ENCODE assay signal across 15 cellular contexts in the genomic region with DNA sequence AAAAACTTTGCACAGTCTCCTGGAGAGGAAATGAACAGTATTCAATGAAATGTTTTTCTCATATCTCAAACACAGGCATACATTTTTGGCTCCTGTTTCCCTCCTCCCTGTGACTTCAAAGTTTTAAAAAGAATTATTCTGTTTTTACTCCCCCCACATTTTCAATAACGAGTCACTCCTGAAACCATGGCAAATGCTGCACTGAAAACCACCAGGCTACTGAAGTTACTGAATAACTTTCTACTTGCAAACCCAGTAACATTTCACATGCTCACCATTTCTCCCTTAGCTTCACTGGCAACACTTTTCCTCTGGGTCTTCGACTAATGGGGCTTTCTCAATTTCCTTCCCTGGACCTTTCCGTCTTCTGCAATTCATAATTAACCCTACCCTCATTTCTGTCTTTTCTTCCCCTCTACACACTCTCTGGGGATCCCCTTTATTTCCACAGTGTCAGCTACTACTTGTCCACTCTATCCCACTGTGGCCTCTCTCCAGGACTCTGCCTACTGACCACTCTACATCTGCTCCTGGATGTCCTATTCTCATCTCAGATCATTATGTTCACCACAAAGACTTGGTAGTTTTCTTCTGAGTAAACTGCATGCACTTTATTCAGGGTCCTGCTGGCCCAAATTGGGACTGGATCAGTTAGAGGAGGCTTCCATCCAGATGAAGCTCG.
A peak's percentile ranks its signal among the peaks of the same experiment; 100 is the strongest.
DNase-seq lines count a peak whose midpoint lies in the region; ATAC-seq, FAIRE-seq and TF ChIP-seq lines count a peak whose summit lies in the region.
"Had no signal": no experiment of that assay in that cellular context is flagged by ENCODE, and none has a peak within 500 bp of the region (broad histone marks: within the 10 kb centered on the region; RNA-seq: fewer than 3 reads in every experiment).

No MANE protein-coding gene starts in this region.

- no peaks in the 10 kb centered on the region for H3K27me3 ChIP-seq in GM12878 (replicated peaks in 1 of 2; ENCODE audit: control insufficient read depth in 2 of 2, insufficient read depth in 2 of 2, low read length in 1 of 2)
- no peaks in the 10 kb centered on the region for H3K27me3 ChIP-seq in uterus

- H3K36me3 ChIP-seq in GM12878 (ENCODE audit: control insufficient read depth in 2 of 2, insufficient read depth in 2 of 2, low read length in 1 of 2), result no peaks in the 10 kb centered on the region
- H3K36me3 ChIP-seq in uterus, result no peaks in the 10 kb centered on the region
- H3K36me3 ChIP-seq: left ventricle myocardium inferior had no signal

- no peak for TF ChIP-seq RAD21 in GM12878 (IDR thresholded peaks at IDR 0.05; ENCODE audit: insufficient read depth, low read depth, low read length)

- H3K9me3 ChIP-seq in GM12878 (replicated peaks; ENCODE audit: control insufficient read depth, insufficient read depth, low read length) (no peaks in the 10 kb centered on the region), uterus (no peaks in the 10 kb centered on the region)
- H3K9me3 ChIP-seq: left ventricle myocardium inferior had no signal

- no peak overlapping the region for H2AFZ ChIP-seq in GM12878 (ENCODE audit: control insufficient read depth, low read depth, low read length)

- DNase-seq in EL (peak; percentile 6), GM12878 (ENCODE audit: low read depth, low spot score) (no peak), NCI-H1092 (lab: John Stamatoyannopoulos, UW) (no peak), frontal cortex (ENCODE audit: low spot score in 2 of 2) (no peak), NCI-H748 treated with DMSO at 0.1 percent for 48 hours (lab: John Stamatoyannopoulos, UW) (no peak), uterus (no peak)
- DNase-seq: central memory CD4-positive, alpha-beta T cell; DMS 273 treated with DMSO at 0.1 percent for 48 hours; left ventricle myocardium inferior; MV-4-11; naive thymus-derived CD4-positive, alpha-beta T cell; stimulated activated CD4-positive, alpha-beta T cell treated with anti-CD3 and anti-CD28 coated beads, Interleukin-2, amount 100 ng/mL, for 24 hours had no signal

- RAD21 ChIA-PET in GM12878 (lab: Charles Lee; ENCODE audit: unreplicated experiment), result no interaction called here

- ATAC-seq in GM19463 (IDR thresholded peaks at IDR 0.05; ENCODE audit: unreplicated experiment), result peak; percentile 81
- ATAC-seq in HG03066 (IDR thresholded peaks at IDR 0.05; ENCODE audit: low read depth, unreplicated experiment), result peak; percentile 56
- ATAC-seq in GM12878, result peak; percentile 31; the same call in 1 of the 3 replicates
- ATAC-seq: naive thymus-derived CD4-positive, alpha-beta T cell had no signal

- 0% methylated on average over 4 of the region's 4 CpGs for WGBS in GM12878 (ENCODE audit: insufficient coverage, insufficient replicate concordance, low lambda C conversion rate, missing lambda C conversion rate)

- SMC1A ChIA-PET in GM12878 (lab: Charles Lee; ENCODE audit: uncharacterized antibody, unreplicated experiment), result no interaction called here

- BruUV-seq in GM12878 (replicated peaks; lab: Mats Ljungman, UMichigan), result no TSS peak

- CTCF ChIA-PET in GM12878 (lab: Yijun Ruan, JAX), result no interaction called here

- H3K4me1 ChIP-seq in GM12878 (ENCODE audit: control insufficient read depth, insufficient read depth, low read length), result no peaks in the 10 kb centered on the region
- H3K4me1 ChIP-seq in uterus, result no peaks in the 10 kb centered on the region
- H3K4me1 ChIP-seq: left ventricle myocardium inferior had no signal

- intact Hi-C loops in GM12878 (cut with micrococcal nuclease; ENCODE audit: unreplicated experiment) (no loop called here), uterus (cut with DNase I; ENCODE audit: low total_unique reads) (no loop called here)

- no peak overlapping the region for H3K4me3 ChIP-seq in GM12878
- no peak overlapping the region for H3K4me3 ChIP-seq in uterus
- H3K4me3 ChIP-seq: left ventricle myocardium inferior, SK-N-MC had no signal

- no peak overlapping the region for H3K27ac ChIP-seq in GM12878 (ENCODE audit: control insufficient read depth, insufficient read depth)
- no peak overlapping the region for H3K27ac ChIP-seq in uterus
- H3K27ac ChIP-seq: left ventricle myocardium inferior, SK-N-MC had no signal

- H3K4me2 ChIP-seq in GM12878 (ENCODE audit: control insufficient read depth, insufficient read depth), result no peak overlapping the region

- H3K79me2 ChIP-seq in GM12878 (ENCODE audit: control insufficient read depth, insufficient read depth, low read length), result no peaks in the 10 kb centered on the region

- TF ChIP-seq POLR2A in GM12878 (IDR thresholded peaks at IDR 0.05; ENCODE audit: low read depth, low read length) (no peak), uterus (IDR thresholded peaks at IDR 0.05) (no peak)

- in situ Hi-C loops in GM12878 (cut with MboI), result no loop called here

- no peaks in the 10 kb centered on the region for H4K20me1 ChIP-seq in GM12878 (ENCODE audit: control insufficient read depth, insufficient read depth)

- H3K9ac ChIP-seq in GM12878 (ENCODE audit: control insufficient read depth, insufficient read depth, low read length), result no peak overlapping the region

- TF ChIP-seq EP300 in GM12878 (IDR thresholded peaks at IDR 0.05; ENCODE audit: borderline replicate concordance in 1 of 2, control insufficient read depth in 1 of 2, low read depth in 2 of 2, low read length in 2 of 2), result no peak

- POLR2A ChIA-PET in GM12878 (lab: Charles Lee), result no interaction called here

- TF ChIP-seq CTCF in GM12878 (IDR thresholded peaks at IDR 0.05 in 2 of 3, conservative IDR thresholded peaks at IDR 0.05 in 1 of 3; ENCODE audit: control insufficient read depth in 2 of 3, extremely low read depth in 1 of 3, insufficient read depth in 1 of 3, low read depth in 3 of 3, low read length in 3 of 3) (no peak), uterus (IDR thresholded peaks at IDR 0.05) (no peak)

- FAIRE-seq in GM12878 (lab: Jason Lieb, UNC) (no peak), frontal cortex (lab: Jason Lieb, UNC) (no peak)

TF ChIP-seq in GM12878, 131 proteins besides CTCF, POLR2A, EP300 and RAD21:
- TF ChIP-seq BMI1 (IDR thresholded peaks at IDR 0.05; ENCODE audit: borderline replicate concordance) (no peak), CBX3 (IDR thresholded peaks at IDR 0.05; ENCODE audit: borderline replicate concordance, low read depth) (no peak), CHD1 (IDR thresholded peaks at IDR 0.05; ENCODE audit: low read depth, low read length) (no peak)
TF ChIP-seq in GM12878: peak in this region for 0.

Comparison
In these comparisons a context has a peak if more than half of its experiments do, and no peak if none do; other contexts are left out.
1. ATAC-seq: peak in every context shown above with its lines; median percentile 81 in GM19463; 56 in HG03066; 31 in GM12878.